Comparison of ENCODE assay signal across 1 cellular context in the genomic region with DNA sequence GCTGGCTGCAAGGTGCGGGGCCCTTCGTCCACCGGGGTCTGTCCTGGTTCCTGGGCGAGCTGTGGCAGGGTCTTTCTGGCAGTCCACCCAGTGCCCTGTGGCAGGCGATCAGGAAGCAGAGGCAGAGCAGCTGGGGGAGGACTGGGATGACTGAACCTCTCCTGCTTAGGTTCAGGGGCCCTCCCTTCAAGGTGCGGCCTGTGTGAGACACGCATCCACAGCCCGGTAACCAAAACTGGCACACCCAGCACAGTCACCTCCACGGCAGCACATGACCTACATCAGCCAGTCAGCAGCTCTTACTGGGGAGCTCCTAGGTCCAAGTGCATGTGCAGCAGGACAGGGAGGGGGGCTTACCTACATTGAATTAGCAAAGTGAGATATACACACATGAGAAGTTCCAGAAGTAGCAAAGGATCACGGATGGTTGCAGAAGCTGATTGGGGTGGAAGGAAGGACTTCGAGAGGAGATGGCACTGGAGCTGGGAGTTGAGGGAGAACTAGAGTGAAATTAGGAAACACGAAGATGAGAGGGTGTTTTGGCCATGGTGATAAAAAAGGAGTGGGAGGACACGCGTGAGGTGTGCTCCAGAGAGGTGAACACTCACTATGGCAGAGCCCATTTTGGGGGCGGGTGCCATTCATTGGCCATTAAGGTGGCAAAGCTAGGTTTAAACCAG.
TF ChIP-seq lines count a peak whose summit lies in the region.

No MANE protein-coding gene starts in this region.

TF ChIP-seq in K562, 482 proteins besides CTCF, POLR2A, EP300 and RAD21:
- TF ChIP-seq DMBX1 (CRISPR knock-in tag; IDR thresholded peaks at IDR 0.05; ENCODE audit: borderline replicate concordance) (no peak), EGR1 (conservative IDR thresholded peaks at IDR 0.05) (0 out of 2 replicates have a peak, but pooled peaks have one; percentile 32), PHF8 (IDR thresholded peaks at IDR 0.05; ENCODE audit: borderline replicate concordance, low read length) (no peak), TBP (optimal IDR thresholded peaks at IDR 0.05; ENCODE audit: low read depth, low read length) (no peak), ZFP1 (CRISPR knock-in tag; IDR thresholded peaks at IDR 0.05) (no peak)
- TF ChIP-seq, protein P1, sequence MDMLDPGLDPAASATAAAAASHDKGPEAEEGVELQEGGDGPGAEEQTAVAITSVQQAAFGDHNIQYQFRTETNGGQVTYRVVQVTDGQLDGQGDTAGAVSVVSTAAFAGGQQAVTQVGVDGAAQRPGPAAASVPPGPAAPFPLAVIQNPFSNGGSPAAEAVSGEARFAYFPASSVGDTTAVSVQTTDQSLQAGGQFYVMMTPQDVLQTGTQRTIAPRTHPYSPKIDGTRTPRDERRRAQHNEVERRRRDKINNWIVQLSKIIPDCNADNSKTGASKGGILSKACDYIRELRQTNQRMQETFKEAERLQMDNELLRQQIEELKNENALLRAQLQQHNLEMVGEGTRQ (CRISPR knock-in tag; IDR thresholded peaks at IDR 0.05), result peak; percentile 60; the same call in 1 of the 2 replicates
- TF ChIP-seq, protein P2, sequence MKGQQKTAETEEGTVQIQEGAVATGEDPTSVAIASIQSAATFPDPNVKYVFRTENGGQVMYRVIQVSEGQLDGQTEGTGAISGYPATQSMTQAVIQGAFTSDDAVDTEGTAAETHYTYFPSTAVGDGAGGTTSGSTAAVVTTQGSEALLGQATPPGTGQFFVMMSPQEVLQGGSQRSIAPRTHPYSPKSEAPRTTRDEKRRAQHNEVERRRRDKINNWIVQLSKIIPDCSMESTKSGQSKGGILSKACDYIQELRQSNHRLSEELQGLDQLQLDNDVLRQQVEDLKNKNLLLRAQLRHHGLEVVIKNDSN (CRISPR knock-in tag; IDR thresholded peaks at IDR 0.05), result peak; percentile 56
